ENCODE assay signal across 8 cellular contexts in the genomic region with DNA sequence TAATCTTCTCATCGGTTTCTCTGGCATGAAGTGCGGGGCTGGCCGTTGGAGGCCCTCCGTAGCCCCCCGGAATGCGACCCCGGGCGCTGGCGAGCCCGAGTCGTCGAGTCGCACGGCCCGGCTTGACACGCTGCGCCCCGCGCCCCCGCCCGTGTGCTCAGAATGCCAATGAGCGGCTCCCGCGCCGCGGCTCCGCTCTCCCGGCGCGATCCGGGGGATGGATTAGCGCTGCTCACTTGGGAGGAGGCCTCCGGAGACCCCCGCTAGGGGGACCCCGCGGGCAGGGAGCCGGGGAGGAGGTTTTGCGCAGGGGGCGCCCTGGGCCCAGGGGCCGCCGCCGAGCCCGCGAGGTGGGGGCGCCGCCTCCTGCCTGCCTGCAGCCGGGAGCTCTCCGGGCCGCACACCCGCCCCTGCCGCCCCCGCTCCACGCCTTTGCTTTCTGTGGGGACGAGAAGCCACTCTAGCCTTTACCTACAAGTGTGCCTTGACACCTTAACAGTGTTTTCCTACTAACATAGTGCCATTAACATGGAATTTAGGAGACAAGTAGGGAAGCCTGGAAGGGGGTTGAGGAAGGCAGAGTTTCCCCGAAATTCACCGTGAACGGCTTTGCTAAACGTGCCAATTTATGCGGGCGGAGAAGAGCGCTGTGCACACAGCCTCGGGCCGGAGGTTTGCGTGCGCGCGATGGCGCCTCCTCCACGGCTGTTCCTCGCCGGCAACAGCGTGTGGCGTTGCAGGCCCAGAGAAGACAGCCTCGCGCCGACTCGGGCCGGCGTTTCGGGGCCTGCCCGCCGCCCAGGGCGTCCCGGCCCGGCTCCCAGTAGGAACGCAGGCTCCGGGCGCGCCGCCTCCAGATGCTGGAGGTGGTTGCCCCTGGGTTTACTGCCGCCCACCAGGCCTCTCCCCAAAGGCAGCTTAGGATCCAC.
DNase-seq lines count a peak whose midpoint lies in the region; TF ChIP-seq lines count a peak whose summit lies in the region.

No MANE protein-coding gene starts in this region.

- POLR2A ChIA-PET in HEK293 (lab: Yijun Ruan, JAX) = interaction anchor here (0.5 kb wide), 1 partner anchor 351 kb away, joined by 3 read pairs; no protein-coding TSS in a partner anchor

- intact Hi-C loops in tibial artery (cut with DNase I; ENCODE audit: low total_unique reads) = loop anchor here (10.0 kb wide), 1 partner anchor 1010 kb away; no protein-coding TSS in a partner anchor

- H3K4me1 ChIP-seq in HEK293 (ENCODE audit: control insufficient read depth, insufficient read depth, low read length) (peaks cover 3% of the 10 kb centered on the region; the same call in 1 of the 2 replicates), neuron (ENCODE audit: insufficient read depth, low read length) (peaks cover 37% of the 10 kb centered on the region), tibial artery (peaks cover 0 to 66% (median 59%) of the 10 kb centered on the region in 4 donors)

- DNase-seq in EH (ENCODE audit: low read depth) (peak; percentile 60), NCI-H345 (lab: John Stamatoyannopoulos, UW) (peak; percentile 81), fibroblast of gingiva (ENCODE audit: low read depth) (peak; percentile 62), tibial artery (no peak), SHP77 treated with DMSO at 0.1 percent for 48 hours (lab: John Stamatoyannopoulos, UW) (no peak)
- DNase-seq in activated T-cell treated with anti-CD3 and anti-CD28 coated beads, Interleukin-2, amount 50 U/mL, for 48 hours = peak; percentile 74 to 79

- H3K9me3 ChIP-seq in HEK293 (ENCODE audit: control insufficient read depth, insufficient read depth, low read depth, low read length) = no peaks in the 10 kb centered on the region
- peaks cover 4% of the 10 kb centered on the region for H3K9me3 ChIP-seq in neuron (ENCODE audit: low read length)
- no peaks in the 10 kb centered on the region for H3K9me3 ChIP-seq in tibial artery

- H2AFZ ChIP-seq in neuron (ENCODE audit: low read depth, low read length) = peak overlapping the region; percentile 86

- H3K27me3 ChIP-seq in neuron (ENCODE audit: insufficient read depth, low read length) = peaks cover 52% of the 10 kb centered on the region
- peaks cover 0 to 98% of the 10 kb centered on the region in 2 donors for H3K27me3 ChIP-seq in tibial artery

- TF ChIP-seq CTCF in HEK293 (tag by site-specific recombination; IDR thresholded peaks at IDR 0.05) = peak; percentile 26; the same call in 1 of the 2 replicates
- no peak for TF ChIP-seq CTCF in tibial artery (IDR thresholded peaks at IDR 0.05)

- H3K36me3 ChIP-seq in HEK293 (ENCODE audit: control insufficient read depth in 2 of 2, insufficient read depth in 1 of 2, low read length in 2 of 2) (no peaks in the 10 kb centered on the region), neuron (ENCODE audit: insufficient read depth, low read length) (no peaks in the 10 kb centered on the region), tibial artery (no peaks in the 10 kb centered on the region)

- H3K4me3 ChIP-seq in HEK293 (ENCODE audit: low read depth, low read length) (no peak overlapping the region; the same call in 1 of the 2 replicates), neuron (ENCODE audit: low read length) (peak overlapping the region; percentile 46), tibial artery (peak overlapping the region; percentile 29 to 43)

- H3K27ac ChIP-seq in HEK293 (ENCODE audit: extremely low read depth, low read depth, low read length) = no peak overlapping the region
- no peak overlapping the region for H3K27ac ChIP-seq in tibial artery

- CTCF ChIA-PET in HEK293 (lab: Yijun Ruan, JAX) = interaction anchor here (0.6 to 1.2 kb wide), 4 partner anchors 16 to 882 kb away, joined by 3 to 4 read pairs (median 3); no protein-coding TSS in a partner anchor

TF ChIP-seq in HEK293, 187 proteins besides CTCF, POLR2A, EP300 and RAD21:
- TF ChIP-seq ZEB2 (tag by site-specific recombination; IDR thresholded peaks at IDR 0.05) (no peak), ZNF324 (tag by site-specific recombination; IDR thresholded peaks at IDR 0.05) (no peak), GLIS1 (tag by site-specific recombination; IDR thresholded peaks at IDR 0.05) (peak; percentile 79), ZNF184 (tag by site-specific recombination; IDR thresholded peaks at IDR 0.05) (no peak), WT1 (tag by site-specific recombination; IDR thresholded peaks at IDR 0.05) (no peak), ZBTB17 (tag by site-specific recombination; IDR thresholded peaks at IDR 0.05) (peak; percentile 48; the same call in 1 of the 2 replicates), ZNF366 (tag by site-specific recombination; conservative IDR thresholded peaks at IDR 0.05) (no peak), ZNF785 (tag by site-specific recombination; IDR thresholded peaks at IDR 0.05) (no peak), SCRT2 (tag by site-specific recombination; IDR thresholded peaks at IDR 0.05) (no peak), ZFHX2 (tag by site-specific recombination; conservative IDR thresholded peaks at IDR 0.05) (peak; percentile 45; the same call in 1 of the 2 replicates), TCF7L2 (IDR thresholded peaks at IDR 0.05; ENCODE audit: borderline replicate concordance, low read depth, low read length) (no peak), ZIC2 (tag by site-specific recombination; IDR thresholded peaks at IDR 0.05) (peak; percentile 64), ZNF660 (tag by site-specific recombination; IDR thresholded peaks at IDR 0.05) (0 out of 2 replicates have a peak, but pooled peaks have one; percentile 23), ZNF23 (tag by site-specific recombination; IDR thresholded peaks at IDR 0.05; ENCODE audit: borderline replicate concordance) (no peak), FEZF1 (tag by site-specific recombination; IDR thresholded peaks at IDR 0.05) (peak; percentile 48), ZNF596 (tag by site-specific recombination; IDR thresholded peaks at IDR 0.05) (no peak), GLIS2 (tag by site-specific recombination; IDR thresholded peaks at IDR 0.05) (peak; percentile 74)
- TF ChIP-seq, protein P1, sequence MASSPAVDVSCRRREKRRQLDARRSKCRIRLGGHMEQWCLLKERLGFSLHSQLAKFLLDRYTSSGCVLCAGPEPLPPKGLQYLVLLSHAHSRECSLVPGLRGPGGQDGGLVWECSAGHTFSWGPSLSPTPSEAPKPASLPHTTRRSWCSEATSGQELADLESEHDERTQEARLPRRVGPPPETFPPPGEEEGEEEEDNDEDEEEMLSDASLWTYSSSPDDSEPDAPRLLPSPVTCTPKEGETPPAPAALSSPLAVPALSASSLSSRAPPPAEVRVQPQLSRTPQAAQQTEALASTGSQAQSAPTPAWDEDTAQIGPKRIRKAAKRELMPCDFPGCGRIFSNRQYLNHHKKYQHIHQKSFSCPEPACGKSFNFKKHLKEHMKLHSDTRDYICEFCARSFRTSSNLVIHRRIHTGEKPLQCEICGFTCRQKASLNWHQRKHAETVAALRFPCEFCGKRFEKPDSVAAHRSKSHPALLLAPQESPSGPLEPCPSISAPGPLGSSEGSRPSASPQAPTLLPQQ (tag by site-specific recombination; IDR thresholded peaks at IDR 0.05) = 0 out of 2 replicates have a peak, but pooled peaks have one; percentile 13
- TF ChIP-seq, protein P2, sequence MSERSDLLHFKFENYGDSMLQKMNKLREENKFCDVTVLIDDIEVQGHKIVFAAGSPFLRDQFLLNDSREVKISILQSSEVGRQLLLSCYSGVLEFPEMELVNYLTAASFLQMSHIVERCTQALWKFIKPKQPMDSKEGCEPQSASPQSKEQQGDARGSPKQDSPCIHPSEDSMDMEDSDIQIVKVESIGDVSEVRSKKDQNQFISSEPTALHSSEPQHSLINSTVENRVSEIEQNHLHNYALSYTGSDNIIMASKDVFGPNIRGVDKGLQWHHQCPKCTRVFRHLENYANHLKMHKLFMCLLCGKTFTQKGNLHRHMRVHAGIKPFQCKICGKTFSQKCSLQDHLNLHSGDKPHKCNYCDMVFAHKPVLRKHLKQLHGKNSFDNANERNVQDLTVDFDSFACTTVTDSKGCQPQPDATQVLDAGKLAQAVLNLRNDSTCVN (tag by site-specific recombination; optimal IDR thresholded peaks at IDR 0.05) = peak; percentile 63
- TF ChIP-seq, protein P3, sequence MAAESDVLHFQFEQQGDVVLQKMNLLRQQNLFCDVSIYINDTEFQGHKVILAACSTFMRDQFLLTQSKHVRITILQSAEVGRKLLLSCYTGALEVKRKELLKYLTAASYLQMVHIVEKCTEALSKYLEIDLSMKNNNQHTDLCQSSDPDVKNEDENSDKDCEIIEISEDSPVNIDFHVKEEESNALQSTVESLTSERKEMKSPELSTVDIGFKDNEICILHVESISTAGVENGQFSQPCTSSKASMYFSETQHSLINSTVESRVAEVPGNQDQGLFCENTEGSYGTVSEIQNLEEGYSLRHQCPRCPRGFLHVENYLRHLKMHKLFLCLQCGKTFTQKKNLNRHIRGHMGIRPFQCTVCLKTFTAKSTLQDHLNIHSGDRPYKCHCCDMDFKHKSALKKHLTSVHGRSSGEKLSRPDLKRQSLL (tag by site-specific recombination; IDR thresholded peaks at IDR 0.05) = 0 out of 2 replicates have a peak, but pooled peaks have one; percentile 44
- TF ChIP-seq, protein P4, sequence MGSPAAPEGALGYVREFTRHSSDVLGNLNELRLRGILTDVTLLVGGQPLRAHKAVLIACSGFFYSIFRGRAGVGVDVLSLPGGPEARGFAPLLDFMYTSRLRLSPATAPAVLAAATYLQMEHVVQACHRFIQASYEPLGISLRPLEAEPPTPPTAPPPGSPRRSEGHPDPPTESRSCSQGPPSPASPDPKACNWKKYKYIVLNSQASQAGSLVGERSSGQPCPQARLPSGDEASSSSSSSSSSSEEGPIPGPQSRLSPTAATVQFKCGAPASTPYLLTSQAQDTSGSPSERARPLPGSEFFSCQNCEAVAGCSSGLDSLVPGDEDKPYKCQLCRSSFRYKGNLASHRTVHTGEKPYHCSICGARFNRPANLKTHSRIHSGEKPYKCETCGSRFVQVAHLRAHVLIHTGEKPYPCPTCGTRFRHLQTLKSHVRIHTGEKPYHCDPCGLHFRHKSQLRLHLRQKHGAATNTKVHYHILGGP (tag by site-specific recombination; IDR thresholded peaks at IDR 0.05) = no peak

Comparison
In these comparisons a context has a peak if more than half of its experiments do, and no peak if none do; other contexts are left out.
1. DNase-seq: peak in EH (single experiment), NCI-H345 (single experiment), activated T-cell treated with anti-CD3 and anti-CD28 coated beads, Interleukin-2, amount 50 U/mL, for 48 hours (2 of 2) and fibroblast of gingiva (single experiment); none in tibial artery (0 of 2) and SHP77 treated with DMSO at 0.1 percent for 48 hours (single experiment).